ENCODE assay signal across 28 cellular contexts in the genomic region with DNA sequence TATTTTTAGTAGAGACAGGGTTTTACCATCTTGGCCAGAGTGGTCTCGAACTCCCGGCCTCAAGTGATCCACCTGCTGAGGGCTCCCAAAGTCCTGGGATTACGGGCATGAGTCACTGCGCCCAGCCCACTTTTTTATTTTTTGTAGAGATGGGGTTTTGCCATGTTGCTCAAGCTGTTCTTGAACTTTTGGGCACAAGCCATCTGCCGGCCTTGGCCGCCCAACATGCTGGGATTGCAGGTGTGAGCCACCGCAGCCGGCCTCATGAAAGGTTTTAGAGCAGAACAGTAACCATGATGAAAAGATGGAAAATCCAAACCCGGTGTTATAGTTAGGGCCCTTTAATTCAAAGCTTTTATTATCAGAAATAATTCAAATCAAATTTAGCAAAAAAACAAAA.
"Had no signal": no experiment of that assay in that cellular context is flagged by ENCODE, and none has a peak within 500 bp of the region (broad histone marks: within the 10 kb centered on the region; RNA-seq: fewer than 3 reads in every experiment).

No MANE protein-coding gene starts in this region.

- H3K27me3 ChIP-seq: stomach, suprapubic skin, testis, thyroid gland, tibial artery, tibial nerve, transverse colon, upper lobe of left lung, upper lobe of right lung, uterus, vagina had no signal

- H3K4me1 Mint-ChIP-seq: stimulated activated effector memory CD8-positive, alpha-beta T cell treated with anti-CD3 and anti-CD28 coated beads, Interleukin-12 subunit alpha, Interleukin-12 subunit beta, amount 100 ng/mL, for 72 hours; stimulated activated naive B cell treated with anti-CD40 and anti-IgM and Interleukin-4, amounts not matched to agents 10 μg/mL and 1 μg/mL and 100 μg/mL, for 72 hours; stimulated activated naive CD8-positive, alpha-beta T cell treated with anti-CD3 and anti-CD28 coated beads, Interleukin-15, amount 100 ng/mL, for 72 hours had no signal

- H3K36me3 ChIP-seq: stomach, suprapubic skin, thoracic aorta, thyroid gland, tibial artery, tibial nerve, transverse colon, upper lobe of left lung, upper lobe of right lung, uterus, vagina had no signal

- H3K27ac Mint-ChIP-seq: stimulated activated effector memory CD8-positive, alpha-beta T cell treated with anti-CD3 and anti-CD28 coated beads, Interleukin-12 subunit alpha, Interleukin-12 subunit beta, amount 100 ng/mL, for 72 hours; stimulated activated memory B cell treated with anti-CD40 and anti-IgM and Interleukin-4, amounts not matched to agents 10 μg/mL and 1 μg/mL and 100 μg/mL, for 72 hours; stimulated activated naive B cell treated with anti-CD40 and anti-IgM and Interleukin-4, amounts not matched to agents 10 μg/mL and 1 μg/mL and 100 μg/mL, for 72 hours; stimulated activated naive CD8-positive, alpha-beta T cell treated with anti-CD3 and anti-CD28 coated beads, Interleukin-15, amount 100 ng/mL, for 72 hours; stimulated activated naive CD8-positive, alpha-beta T cell treated with anti-CD3 and anti-CD28 coated beads, Interleukin-15, Interleukin-2, amounts not matched to agents 100 ng/mL and 50 ng/mL, for 24 hours; type B pancreatic cell had no signal

- DNase-seq: stimulated activated CD4-positive, alpha-beta T cell treated with anti-CD3 and anti-CD28 coated beads, Interleukin-2, amount 100 ng/mL, for 48 hours; stimulated activated CD4-positive, alpha-beta T cell treated with anti-CD3 and anti-CD28 coated beads, Interleukin-4, amount 100 ng/mL, for 1 hour; stimulated activated CD4-positive, alpha-beta T cell treated with anti-CD3 and anti-CD28 coated beads, Interleukin-4, amount 100 ng/mL, for 24 hours; stimulated activated CD4-positive, alpha-beta T cell treated with anti-CD3 and anti-CD28 coated beads, Interleukin-4, amount 100 ng/mL, for 4 hours; stimulated activated CD8-positive, alpha-beta memory T cell treated with anti-CD3 and anti-CD28 coated beads, Interleukin-4, amount 100 ng/mL, for 48 hours; stimulated activated naive B cell treated with anti-CD40 and anti-IgM and Interleukin-4, amounts not matched to agents 10 μg/mL and 1 μg/mL and 100 μg/mL, for 72 hours; stimulated activated naive CD4-positive, alpha-beta T cell; stimulated activated naive CD4-positive, alpha-beta T cell treated with Interleukin-2 at 50 U/mL for 16 hours; stimulated activated naive CD8-positive, alpha-beta T cell treated with anti-CD3 and anti-CD28 coated beads, Interleukin-15, amount 100 ng/mL, for 72 hours; stimulated activated naive CD8-positive, alpha-beta T cell treated with anti-CD3 and anti-CD28 coated beads, Interleukin-15, Interleukin-2, amounts not matched to agents 100 U/mL and 50 U/mL, for 24 hours; stomach; substantia nigra; testis; thyroid gland; tibial artery; transverse colon; trophoblast cell; upper lobe of left lung; upper lobe of right lung; uterus had no signal

- H3K27ac ChIP-seq: stomach, suprapubic skin, testis, thoracic aorta, thyroid gland, tibial artery, tibial nerve, transverse colon, upper lobe of left lung, upper lobe of right lung, uterus, vagina had no signal

- H3K36me3 Mint-ChIP-seq: stimulated activated effector memory CD8-positive, alpha-beta T cell treated with anti-CD3 and anti-CD28 coated beads, Interleukin-12 subunit alpha, Interleukin-12 subunit beta, amount 100 ng/mL, for 72 hours; stimulated activated memory B cell treated with anti-CD40 and anti-IgM and Interleukin-4, amounts not matched to agents 10 μg/mL and 1 μg/mL and 100 μg/mL, for 72 hours; stimulated activated naive B cell treated with anti-CD40 and anti-IgM and Interleukin-4, amounts not matched to agents 10 μg/mL and 1 μg/mL and 100 μg/mL, for 72 hours; type B pancreatic cell had no signal

- H3K4me3 Mint-ChIP-seq: stimulated activated effector memory CD8-positive, alpha-beta T cell treated with anti-CD3 and anti-CD28 coated beads, Interleukin-12 subunit alpha, Interleukin-12 subunit beta, amount 100 ng/mL, for 72 hours; stimulated activated memory B cell treated with anti-CD40 and anti-IgM and Interleukin-4, amounts not matched to agents 10 μg/mL and 1 μg/mL and 100 μg/mL, for 72 hours; stimulated activated naive B cell treated with anti-CD40 and anti-IgM and Interleukin-4, amounts not matched to agents 10 μg/mL and 1 μg/mL and 100 μg/mL, for 72 hours; stimulated activated naive CD8-positive, alpha-beta T cell treated with anti-CD3 and anti-CD28 coated beads, Interleukin-15, amount 100 ng/mL, for 72 hours; stimulated activated naive CD8-positive, alpha-beta T cell treated with anti-CD3 and anti-CD28 coated beads, Interleukin-15, Interleukin-2, amounts not matched to agents 100 ng/mL and 50 ng/mL, for 24 hours; type B pancreatic cell had no signal

- H3K9me3 ChIP-seq: stomach, suprapubic skin, testis, thoracic aorta, thyroid gland, tibial artery, tibial nerve, transverse colon, upper lobe of left lung, upper lobe of right lung, uterus, vagina had no signal

- H3K4me3 ChIP-seq: stomach, suprapubic skin, testis, thoracic aorta, thyroid gland, tibial artery, tibial nerve, transverse colon, upper lobe of left lung, upper lobe of right lung, uterus, vagina had no signal

- H3K4me1 ChIP-seq: testis, thyroid gland, tibial artery, tibial nerve, transverse colon, uterus, vagina had no signal

- ATAC-seq: stimulated activated memory B cell treated with anti-CD40 and anti-IgM and Interleukin-4, amounts not matched to agents 10 μg/mL and 1 μg/mL and 100 μg/mL, for 72 hours; stimulated activated naive B cell treated with anti-CD40 and anti-IgM and Interleukin-4, amounts not matched to agents 10 μg/mL and 1 μg/mL and 100 μg/mL, for 72 hours; stimulated activated naive CD8-positive, alpha-beta T cell treated with anti-CD3 and anti-CD28 coated beads, Interleukin-15, amount 100 ng/mL, for 72 hours; stimulated activated naive CD8-positive, alpha-beta T cell treated with anti-CD3 and anti-CD28 coated beads, Interleukin-15, Interleukin-2, amounts not matched to agents 100 U/mL and 50 U/mL, for 24 hours; upper lobe of right lung had no signal

- H3K27me3 Mint-ChIP-seq: stimulated activated memory B cell treated with anti-CD40 and anti-IgM and Interleukin-4, amounts not matched to agents 10 μg/mL and 1 μg/mL and 100 μg/mL, for 72 hours; stimulated activated naive B cell treated with anti-CD40 and anti-IgM and Interleukin-4, amounts not matched to agents 10 μg/mL and 1 μg/mL and 100 μg/mL, for 72 hours; stimulated activated naive CD8-positive, alpha-beta T cell treated with anti-CD3 and anti-CD28 coated beads, Interleukin-15, amount 100 ng/mL, for 72 hours; stimulated activated naive CD8-positive, alpha-beta T cell treated with anti-CD3 and anti-CD28 coated beads, Interleukin-15, Interleukin-2, amounts not matched to agents 100 ng/mL and 50 ng/mL, for 24 hours; type B pancreatic cell had no signal

- H3K9me3 Mint-ChIP-seq: stimulated activated effector memory CD8-positive, alpha-beta T cell treated with anti-CD3 and anti-CD28 coated beads, Interleukin-12 subunit alpha, Interleukin-12 subunit beta, amount 100 ng/mL, for 72 hours; stimulated activated memory B cell treated with anti-CD40 and anti-IgM and Interleukin-4, amounts not matched to agents 10 μg/mL and 1 μg/mL and 100 μg/mL, for 72 hours; stimulated activated naive CD8-positive, alpha-beta T cell treated with anti-CD3 and anti-CD28 coated beads, Interleukin-15, amount 100 ng/mL, for 72 hours; stimulated activated naive CD8-positive, alpha-beta T cell treated with anti-CD3 and anti-CD28 coated beads, Interleukin-15, Interleukin-2, amounts not matched to agents 100 ng/mL and 50 ng/mL, for 24 hours had no signal
